Comparison of ENCODE assay signal across 12 cellular contexts in genomic region chr3:193982258-193982659, GRCh38.
DNase-seq lines count a peak whose midpoint lies in the region; ATAC-seq lines count a peak whose summit lies in the region.
"Had no signal": no experiment of that assay in that cellular context is flagged by ENCODE, and none has a peak within 500 bp of the region (broad histone marks: within the 10 kb centered on the region; RNA-seq: fewer than 3 reads in every experiment).

No MANE protein-coding gene starts in this region.

- ATAC-seq in stimulated activated effector memory CD8-positive, alpha-beta T cell treated with anti-CD3 and anti-CD28 coated beads, Interleukin-12 subunit alpha, Interleukin-12 subunit beta, amount 100 ng/mL, for 72 hours: no peak
- ATAC-seq: stimulated activated naive CD8-positive, alpha-beta T cell treated with anti-CD3 and anti-CD28 coated beads, Interleukin-15, amount 100 ng/mL, for 72 hours had no signal

- H3K9me3 Mint-ChIP-seq in stimulated activated effector memory CD8-positive, alpha-beta T cell treated with anti-CD3 and anti-CD28 coated beads, Interleukin-12 subunit alpha, Interleukin-12 subunit beta, amount 100 ng/mL, for 72 hours: no peaks in the 10 kb centered on the region
- H3K9me3 Mint-ChIP-seq: central memory CD8-positive, alpha-beta T cell; stimulated activated naive CD8-positive, alpha-beta T cell treated with anti-CD3 and anti-CD28 coated beads, Interleukin-15, amount 100 ng/mL, for 72 hours had no signal

- no peak overlapping the region for H3K27ac Mint-ChIP-seq in stimulated activated effector memory CD8-positive, alpha-beta T cell treated with anti-CD3 and anti-CD28 coated beads, Interleukin-12 subunit alpha, Interleukin-12 subunit beta, amount 100 ng/mL, for 72 hours
- H3K27ac Mint-ChIP-seq: stimulated activated naive CD8-positive, alpha-beta T cell treated with anti-CD3 and anti-CD28 coated beads, Interleukin-15, amount 100 ng/mL, for 72 hours had no signal

- no peaks in the 10 kb centered on the region for H3K36me3 Mint-ChIP-seq in stimulated activated effector memory CD8-positive, alpha-beta T cell treated with anti-CD3 and anti-CD28 coated beads, Interleukin-12 subunit alpha, Interleukin-12 subunit beta, amount 100 ng/mL, for 72 hours

- no peaks in the 10 kb centered on the region for H3K4me1 Mint-ChIP-seq in stimulated activated effector memory CD8-positive, alpha-beta T cell treated with anti-CD3 and anti-CD28 coated beads, Interleukin-12 subunit alpha, Interleukin-12 subunit beta, amount 100 ng/mL, for 72 hours
- H3K4me1 Mint-ChIP-seq: central memory CD8-positive, alpha-beta T cell; stimulated activated naive CD8-positive, alpha-beta T cell treated with anti-CD3 and anti-CD28 coated beads, Interleukin-15, amount 100 ng/mL, for 72 hours had no signal

- no peak overlapping the region for H3K4me3 Mint-ChIP-seq in stimulated activated effector memory CD8-positive, alpha-beta T cell treated with anti-CD3 and anti-CD28 coated beads, Interleukin-12 subunit alpha, Interleukin-12 subunit beta, amount 100 ng/mL, for 72 hours
- H3K4me3 Mint-ChIP-seq: central memory CD8-positive, alpha-beta T cell; stimulated activated naive CD8-positive, alpha-beta T cell treated with anti-CD3 and anti-CD28 coated beads, Interleukin-15, amount 100 ng/mL, for 72 hours had no signal

- DNase-seq in NCI-H1105 treated with DMSO at 0.1 percent for 48 hours (lab: John Stamatoyannopoulos, UW): peak; percentile 36
- no peak for DNase-seq in NCI-H1105 (lab: John Stamatoyannopoulos, UW)
- DNase-seq in fibroblast of gingiva (ENCODE audit: low read depth): peak; percentile 18
- peak; percentile 83 for DNase-seq in mucosa of gallbladder (ENCODE audit: low spot score)
- no peak for DNase-seq in NCI-H1417 (lab: John Stamatoyannopoulos, UW)
- DNase-seq in activated CD8-positive, alpha-beta memory T cell treated with anti-CD3 and anti-CD28 coated beads for 24 hours: no peak
- no peak for DNase-seq in stimulated activated effector memory CD8-positive, alpha-beta T cell treated with anti-CD3 and anti-CD28 coated beads, Interleukin-12 subunit alpha, Interleukin-12 subunit beta, amount 100 ng/mL, for 72 hours (ENCODE audit: low spot score in 2 of 2)
- DNase-seq in NCI-H146 (lab: John Stamatoyannopoulos, UW): no peak
- DNase-seq: 8988T; NCI-H1436; stimulated activated naive CD8-positive, alpha-beta T cell treated with anti-CD3 and anti-CD28 coated beads, Interleukin-15, amount 100 ng/mL, for 72 hours had no signal

Comparison
In these comparisons a context has a peak if more than half of its experiments do, and no peak if none do; other contexts are left out.
1. DNase-seq: peak in NCI-H1105 treated with DMSO at 0.1 percent for 48 hours (single experiment), fibroblast of gingiva (single experiment) and mucosa of gallbladder (single experiment); none in NCI-H1105 (single experiment), NCI-H1417 (0 of 3), activated CD8-positive, alpha-beta memory T cell treated with anti-CD3 and anti-CD28 coated beads for 24 hours (single experiment), stimulated activated effector memory CD8-positive, alpha-beta T cell treated with anti-CD3 and anti-CD28 coated beads, Interleukin-12 subunit alpha, Interleukin-12 subunit beta, amount 100 ng/mL, for 72 hours (0 of 2) and NCI-H146 (single experiment).